ENCODE assay signal across 8 cellular contexts in the genomic region with DNA sequence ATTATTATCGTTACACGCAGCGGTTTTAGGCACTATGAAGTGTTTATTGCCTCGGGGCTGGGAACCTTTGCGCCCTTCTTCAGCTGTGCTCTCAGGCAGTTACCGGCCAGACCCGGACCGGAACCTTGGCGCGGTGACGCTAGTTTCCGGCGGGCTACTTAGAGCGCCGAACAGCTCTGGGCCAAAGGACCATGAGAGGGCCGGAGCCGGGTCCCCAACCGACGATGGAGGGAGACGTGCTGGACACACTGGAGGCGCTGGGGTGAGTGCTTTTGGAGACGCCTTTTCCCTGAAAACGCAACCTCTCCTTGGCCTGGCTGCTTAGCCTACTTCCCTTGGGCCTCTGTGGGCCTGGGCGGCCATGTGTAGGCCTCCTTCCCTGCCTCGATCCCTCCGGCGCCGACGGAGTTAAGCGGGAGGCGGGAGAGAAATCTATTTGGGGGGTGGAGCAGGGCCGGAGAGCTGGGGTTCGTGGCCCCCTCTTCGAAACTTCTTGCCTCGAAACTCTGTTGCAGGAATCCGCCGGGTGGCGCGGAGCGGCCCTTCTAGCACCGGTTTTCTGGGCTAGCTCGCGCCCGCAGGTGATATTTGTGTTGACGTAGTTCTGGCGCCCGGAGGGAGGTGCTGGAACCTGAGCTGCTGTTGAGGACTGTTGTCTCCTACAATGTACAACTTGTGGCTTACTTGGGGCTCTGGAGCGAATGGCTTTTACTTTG. TPM values are rescaled to one million over a fixed set of nuclear protein-coding genes. Genes with fewer than 3 reads are reported as not detected.
A peak's percentile ranks its signal among the peaks of the same experiment; 100 is the strongest.
DNase-seq lines count a peak whose midpoint lies in the region; ATAC-seq and TF ChIP-seq lines count a peak whose summit lies in the region.

Gene FAM98B (plus strand): TSS at position 157 of the 716 bp plus-strand sequence. CDS start 35 bp downstream, at position 192.

- H3K27me3 ChIP-seq in CD4-positive, alpha-beta T cell (ENCODE audit: control insufficient read depth, insufficient read depth, low read length): no peaks in the 10 kb centered on the region
- H3K27me3 ChIP-seq in lower lobe of right lung (ENCODE audit: low read depth): no peaks in the 10 kb centered on the region

- H3K27ac Mint-ChIP-seq in CD4-positive, alpha-beta T cell: peak within 1 kb of the TSS; percentile 95
- peak within 1 kb of the TSS; percentile 92 for H3K27ac Mint-ChIP-seq in activated CD8-positive, alpha-beta T cell treated with anti-CD3 and anti-CD28 coated beads, Interleukin-2, amount 10 ng/mL, durations not matched to agents 7 days and 5 days

- POLR2A ChIA-PET in CD4-positive, alpha-beta T cell (lab: Charles Lee): interaction anchor here (0.6 to 2.8 kb wide), 26 partner anchors 10 to 1328 kb away, joined by 3 to 20 read pairs (median 4); partner anchors contain the start of gene FSIP1
- POLR2A ChIA-PET in activated CD8-positive, alpha-beta T cell treated with anti-CD3 and anti-CD28 coated beads, Interleukin-2, amount 10 ng/mL, durations not matched to agents 7 days and 5 days (lab: Charles Lee): interaction anchor here (0.6 to 1.7 kb wide), 15 partner anchors 13 to 248 kb away, joined by 3 to 15 read pairs (median 4); no protein-coding TSS in a partner anchor

- peak; percentile 90 for ATAC-seq in CD4-positive, alpha-beta T cell (ENCODE audit: poor library complexity)
- peak; percentile 90 for ATAC-seq in GM19395 (IDR thresholded peaks at IDR 0.05; ENCODE audit: unreplicated experiment)
- peak; percentile 47 for ATAC-seq in HG03558 (IDR thresholded peaks at IDR 0.05; ENCODE audit: extremely low read depth, unreplicated experiment)
- ATAC-seq in activated CD8-positive, alpha-beta T cell treated with anti-CD3 and anti-CD28 coated beads, Interleukin-2, amount 10 ng/mL, durations not matched to agents 7 days and 5 days: peak; percentile 92
- peak; percentile 98 for ATAC-seq in lower lobe of right lung

- CTCF ChIA-PET in CD4-positive, alpha-beta T cell (lab: Charles Lee): interaction anchor here (0.8 to 3.0 kb wide), 14 partner anchors 10 to 1328 kb away, joined by 3 to 14 read pairs (median 4); partner anchors contain the start of genes FSIP1 and RASGRP1
- CTCF ChIA-PET in activated CD8-positive, alpha-beta T cell treated with anti-CD3 and anti-CD28 coated beads, Interleukin-2, amount 10 ng/mL, durations not matched to agents 7 days and 5 days (lab: Charles Lee): interaction anchor here (0.6 to 5.8 kb wide), 20 partner anchors 10 to 1821 kb away, joined by 3 to 87 read pairs (median 4); no protein-coding TSS in a partner anchor

- H3K9me3 Mint-ChIP-seq in CD4-positive, alpha-beta T cell: no peaks in the 10 kb centered on the region
- H3K9me3 Mint-ChIP-seq in activated CD8-positive, alpha-beta T cell treated with anti-CD3 and anti-CD28 coated beads, Interleukin-2, amount 10 ng/mL, durations not matched to agents 7 days and 5 days (ENCODE audit: insufficient read depth): no peaks in the 10 kb centered on the region

- H3K4me1 Mint-ChIP-seq in CD4-positive, alpha-beta T cell (ENCODE audit: low read depth): peaks cover 40% of the 10 kb centered on the region
- H3K4me1 Mint-ChIP-seq in activated CD8-positive, alpha-beta T cell treated with anti-CD3 and anti-CD28 coated beads, Interleukin-2, amount 10 ng/mL, durations not matched to agents 7 days and 5 days (ENCODE audit: low read depth): peaks cover 29% of the 10 kb centered on the region

- intact Hi-C loops in CD4-positive, alpha-beta T cell (cut with DNase I, micrococcal nuclease): loop anchor here in 1 of 2 experiments (5.0 to 10.0 kb wide), 3 partner anchors 1333 to 1928 kb away; partner anchors contain the start of gene KNSTRN
- intact Hi-C loops in lower lobe of right lung (cut with DNase I): no loop called here

- H3K4me3 ChIP-seq in lower lobe of right lung: peak within 1 kb of the TSS; percentile 88

- H3K4me3 Mint-ChIP-seq in CD4-positive, alpha-beta T cell: peak within 1 kb of the TSS; percentile 94
- H3K4me3 Mint-ChIP-seq in activated CD8-positive, alpha-beta T cell treated with anti-CD3 and anti-CD28 coated beads, Interleukin-2, amount 10 ng/mL, durations not matched to agents 7 days and 5 days: peak within 1 kb of the TSS; percentile 96

- no peak for TF ChIP-seq CTCF in CD4-positive, alpha-beta T cell (IDR thresholded peaks at IDR 0.05)
- TF ChIP-seq CTCF in lower lobe of right lung (IDR thresholded peaks at IDR 0.05): no peak

- H3K27me3 Mint-ChIP-seq in CD4-positive, alpha-beta T cell: no peaks in the 10 kb centered on the region
- H3K27me3 Mint-ChIP-seq in activated CD8-positive, alpha-beta T cell treated with anti-CD3 and anti-CD28 coated beads, Interleukin-2, amount 10 ng/mL, durations not matched to agents 7 days and 5 days (ENCODE audit: low read depth): peaks cover 9% of the 10 kb centered on the region

- peaks cover 16% of the 10 kb centered on the region for H3K36me3 Mint-ChIP-seq in CD4-positive, alpha-beta T cell (ENCODE audit: low read depth)
- H3K36me3 Mint-ChIP-seq in activated CD8-positive, alpha-beta T cell treated with anti-CD3 and anti-CD28 coated beads, Interleukin-2, amount 10 ng/mL, durations not matched to agents 7 days and 5 days (ENCODE audit: low read depth): no peaks in the 10 kb centered on the region

- H3K4me1 ChIP-seq in lower lobe of right lung: peaks cover 21% of the 10 kb centered on the region

- no peaks in the 10 kb centered on the region for H3K9me3 ChIP-seq in CD4-positive, alpha-beta T cell (ENCODE audit: control insufficient read depth, low read length)
- H3K9me3 ChIP-seq in lower lobe of right lung: no peaks in the 10 kb centered on the region

- no peaks in the 10 kb centered on the region for H3K36me3 ChIP-seq in lower lobe of right lung

- peak; percentile 72 to 90 (median 82) for DNase-seq in CD4-positive, alpha-beta T cell
- peak; percentile 91 for DNase-seq in NCI-H82 (lab: John Stamatoyannopoulos, UW)
- peak; percentile 89 for DNase-seq in activated CD8-positive, alpha-beta T cell treated with anti-CD3 and anti-CD28 coated beads, Interleukin-2, amount 10 ng/mL, durations not matched to agents 7 days and 5 days
- peak; percentile 69 for DNase-seq in effector CD4-positive, alpha-beta T cell
- peak; percentile 91 for DNase-seq in lower lobe of right lung
- DNase-seq in stimulated activated CD4-positive, alpha-beta T cell treated with anti-CD3 and anti-CD28 coated beads, TNF-alpha, amount 100 ng/mL, for 24 hours (ENCODE audit: low read depth in 3 of 3): peak; percentile 79 to 89 (median 84)

- peak within 1 kb of the TSS; percentile 75 for H3K27ac ChIP-seq in CD4-positive, alpha-beta T cell (ENCODE audit: low read depth, low read length)
- peak within 1 kb of the TSS; percentile 89 for H3K27ac ChIP-seq in lower lobe of right lung

RNA-seq across cellular contexts. Expression of gene FAM98B, which starts in this region (rescaled TPM):
- total RNA-seq in CD4-positive, alpha-beta T cell: 10 to 100 TPM; 20.1 to 20.4 TPM
- 10 to 100 TPM; 42.8 to 43.9 TPM for total RNA-seq in activated CD8-positive, alpha-beta T cell treated with anti-CD3 and anti-CD28 coated beads, Interleukin-2, amount 10 ng/mL, durations not matched to agents 7 days and 5 days
- 16.8 TPM for total RNA-seq in lower lobe of right lung

Comparison
In these comparisons a context has a peak if more than half of its experiments do, and no peak if none do; other contexts are left out.
1. Peak in every context shown above with its lines: DNase-seq, ATAC-seq, H3K4me3 ChIP-seq and H3K27ac ChIP-seq.
2. ATAC-seq: peak in every context shown above with its lines; median percentile 98 in lower lobe of right lung; 92 in activated CD8-positive, alpha-beta T cell treated with anti-CD3 and anti-CD28 coated beads, Interleukin-2, amount 10 ng/mL, durations not matched to agents 7 days and 5 days; 90 in CD4-positive, alpha-beta T cell; 90 in GM19395; 47 in HG03558.